8 cellular contexts compared by ENCODE assay signal in genomic region chr13:97257800-97258799, GRCh38. TPM values are rescaled to one million over a fixed set of nuclear protein-coding genes. Genes with fewer than 3 reads are reported as not detected.
DNase-seq lines count a peak whose midpoint lies in the region; ATAC-seq and TF ChIP-seq lines count a peak whose summit lies in the region.

No MANE protein-coding gene starts in this region.

- H4K20me1 ChIP-seq in hepatocyte (ENCODE audit: insufficient read depth, poor library complexity, severe bottlenecking), result no peaks in the 10 kb centered on the region

- no peaks in the 10 kb centered on the region for H3K9me2 ChIP-seq in hepatocyte (replicated peaks; ENCODE audit: insufficient read depth)

- H3K27me3 ChIP-seq in hepatocyte (no peaks in the 10 kb centered on the region), spleen (replicated peaks in 1 of 7) (no peaks in the 10 kb centered on the region)

- intact Hi-C loops in spleen (cut with DNase I; ENCODE audit: low total_unique reads), result no loop called here

- peaks cover 83% of the 10 kb centered on the region for H3K79me2 ChIP-seq in hepatocyte

- peaks cover 84% of the 10 kb centered on the region for H3K4me1 Mint-ChIP-seq in stimulated activated naive CD8-positive, alpha-beta T cell treated with anti-CD3 and anti-CD28 coated beads, Interleukin-15, amount 100 ng/mL, for 72 hours

- DNase-seq in GM13977 (ENCODE audit: low spot score) (peak; percentile 56), HS-5 (ENCODE audit: low read depth) (peak; percentile 55), hepatocyte (ENCODE audit: low spot score) (peak; percentile 72), spleen (no peak), DMS79 (lab: John Stamatoyannopoulos, UW) (no peak)
- no peak for DNase-seq in stimulated activated naive CD8-positive, alpha-beta T cell treated with anti-CD3 and anti-CD28 coated beads, Interleukin-15, amount 100 ng/mL, for 72 hours

- in situ Hi-C loops in GM13977 (cut with MboI; ENCODE audit: low pct_unique_long_range_greater_than_20kb, low sequenced_read_pairs, unreplicated experiment), result no loop called here

- no peaks in the 10 kb centered on the region for H3K9me3 Mint-ChIP-seq in stimulated activated naive CD8-positive, alpha-beta T cell treated with anti-CD3 and anti-CD28 coated beads, Interleukin-15, amount 100 ng/mL, for 72 hours

- 62% methylated on average over 13 of the region's 13 CpGs for WGBS in hepatocyte (ENCODE audit: low lambda C conversion rate, missing lambda C conversion rate)
- 47 to 72% (median 55%) methylated on average over 13 of the region's 13 CpGs for WGBS in spleen, 5 donors

- H2AFZ ChIP-seq in hepatocyte, result no peak overlapping the region

- H3K27me3 Mint-ChIP-seq in stimulated activated naive CD8-positive, alpha-beta T cell treated with anti-CD3 and anti-CD28 coated beads, Interleukin-15, amount 100 ng/mL, for 72 hours, result no peaks in the 10 kb centered on the region

- no peak overlapping the region for H3K4me3 ChIP-seq in hepatocyte
- H3K4me3 ChIP-seq in spleen, result no peak overlapping the region

- peak overlapping the region; percentile 53 to 54 for H3K4me3 Mint-ChIP-seq in stimulated activated naive CD8-positive, alpha-beta T cell treated with anti-CD3 and anti-CD28 coated beads, Interleukin-15, amount 100 ng/mL, for 72 hours

- H3K4me1 ChIP-seq in hepatocyte (ENCODE audit: insufficient read depth) (peaks cover 63% of the 10 kb centered on the region), spleen (peaks cover 5 to 75% (median 45%) of the 10 kb centered on the region in 6 donors)

- H3K9me3 ChIP-seq in hepatocyte (ENCODE audit: low read depth) (no peaks in the 10 kb centered on the region), spleen (no peaks in the 10 kb centered on the region)

- H3K36me3 ChIP-seq in hepatocyte (replicated peaks; ENCODE audit: insufficient read depth, low read depth) (no peaks in the 10 kb centered on the region), spleen (peaks cover 0 to 9% (median 0%) of the 10 kb centered on the region in 6 donors)

- peak overlapping the region; percentile 95 to 98 for H3K27ac Mint-ChIP-seq in stimulated activated naive CD8-positive, alpha-beta T cell treated with anti-CD3 and anti-CD28 coated beads, Interleukin-15, amount 100 ng/mL, for 72 hours

- ATAC-seq in GM21619 (IDR thresholded peaks at IDR 0.05; ENCODE audit: unreplicated experiment), result peak; percentile 68
- ATAC-seq in stimulated activated naive CD8-positive, alpha-beta T cell treated with anti-CD3 and anti-CD28 coated beads, Interleukin-15, amount 100 ng/mL, for 72 hours, result peak; percentile 62

- TF ChIP-seq POLR2A in spleen (IDR thresholded peaks at IDR 0.05), result no peak

- peak overlapping the region; percentile 32 for H3K4me2 ChIP-seq in hepatocyte

- no peak for TF ChIP-seq CTCF in GM13977 (IDR thresholded peaks at IDR 0.05; ENCODE audit: extremely low read depth, insufficient read depth, missing control alignments)
- TF ChIP-seq CTCF in hepatocyte (IDR thresholded peaks at IDR 0.05; ENCODE audit: poor library complexity), result no peak
- no peak for TF ChIP-seq CTCF in spleen (IDR thresholded peaks at IDR 0.05 in 8 of 11, conservative IDR thresholded peaks at IDR 0.05 in 3 of 11)

- H3K27ac ChIP-seq in angular gyrus (ENCODE audit: low read depth, low read length) (peak overlapping the region; percentile 29), hepatocyte (peak overlapping the region; percentile 94), spleen (peak overlapping the region in 2 of 8 donors; percentile 12 to 23)

RNA-seq across cellular contexts. Expression of gene MBNL2, which starts 36.0 kb away (rescaled TPM):
- total RNA-seq in hepatocyte (96.8 and 97.9 TPM in 2 replicates), spleen (10 to 100 TPM; 28.2 to 56.3 (median 40.4) TPM)
- polyA plus RNA-seq in hepatocyte (27.4 and 33.8 TPM in 2 replicates), spleen (1 to 10 TPM; 7.0 to 7.7 (median 7.4) TPM)

Comparison
In these comparisons a context has a peak if more than half of its experiments do, and no peak if none do; other contexts are left out.
1. DNase-seq: peak in GM13977 (single experiment), HS-5 (single experiment) and hepatocyte (single experiment); none in stimulated activated naive CD8-positive, alpha-beta T cell treated with anti-CD3 and anti-CD28 coated beads, Interleukin-15, amount 100 ng/mL, for 72 hours (0 of 2), spleen (single experiment) and DMS79 (single experiment).